Comparison of ENCODE assay signal across 21 cellular contexts in genomic region chr2:128626758-128627515, GRCh38.
A peak's percentile ranks its signal among the peaks of the same experiment; 100 is the strongest.
DNase-seq lines count a peak whose midpoint lies in the region; ATAC-seq and TF ChIP-seq lines count a peak whose summit lies in the region.
"Had no signal": no experiment of that assay in that cellular context is flagged by ENCODE, and none has a peak within 500 bp of the region (broad histone marks: within the 10 kb centered on the region; RNA-seq: fewer than 3 reads in every experiment).

No MANE protein-coding gene starts in this region.

- no peak for TF ChIP-seq CTCF in dorsolateral prefrontal cortex (IDR thresholded peaks at IDR 0.05 in 54 of 56, conservative IDR thresholded peaks at IDR 0.05 in 2 of 56; ENCODE audit: low read depth in 1 of 56, partially characterized antibody in 56 of 56)
- TF ChIP-seq CTCF in Calu3 (IDR thresholded peaks at IDR 0.05; ENCODE audit: unreplicated experiment): no peak

- no peaks in the 10 kb centered on the region for H3K27me3 ChIP-seq in dorsolateral prefrontal cortex

- H3K9me3 Mint-ChIP-seq in Calu3 (ENCODE audit: low read depth, unreplicated experiment): no peaks in the 10 kb centered on the region
- H3K9me3 Mint-ChIP-seq: activated B cell treated with CpG ODN at 0.5 μM for 24 hours; activated CD4-positive, alpha-beta memory T cell treated with anti-CD3 and anti-CD28 coated beads for 36 hours; CD4-positive, CD25-positive, alpha-beta regulatory T cell; HFFc6; mesothelial cell of epicardium; natural killer cell had no signal

- peaks cover 58% of the 10 kb centered on the region for H3K27me3 Mint-ChIP-seq in Calu3 (ENCODE audit: unreplicated experiment)
- H3K27me3 Mint-ChIP-seq: activated B cell treated with CpG ODN at 0.5 μM for 24 hours; CD4-positive, CD25-positive, alpha-beta regulatory T cell had no signal

- intact Hi-C loops in dorsolateral prefrontal cortex (cut with DNase I) (no loop called here), posterior vena cava (cut with DNase I) (no loop called here), Calu3 (cut with micrococcal nuclease; ENCODE audit: unreplicated experiment) (no loop called here)

- DNase-seq in DMS 273 treated with DMSO at 0.1 percent for 48 hours (lab: John Stamatoyannopoulos, UW) (peak; percentile 63), NCI-H2171 (lab: John Stamatoyannopoulos, UW) (peak; percentile 94), dorsolateral prefrontal cortex (peak in 7 of 10 donors; percentile 32 to 59 (median 47)), posterior vena cava (ENCODE audit: low spot score) (peak; percentile 60), Calu3 (no peak)
- DNase-seq: activated B cell treated with CpG ODN at 0.5 μM for 24 hours; activated CD4-positive, alpha-beta memory T cell treated with anti-CD3 and anti-CD28 coated beads for 36 hours; activated gamma-delta T cell; CD4-positive, CD25-positive, alpha-beta regulatory T cell; cortex of kidney; DMS153; HFFc6; natural killer cell; NCI-H1048; NCI-H2029 treated with DMSO at 0.1 percent for 48 hours; NCI-H446 treated with DMSO at 0.1 percent for 48 hours; T1000 had no signal

- H3K4me3 ChIP-seq in dorsolateral prefrontal cortex: no peak overlapping the region
- H3K4me3 ChIP-seq: heart left ventricle had no signal

- ATAC-seq in HG03432 (IDR thresholded peaks at IDR 0.05; ENCODE audit: unreplicated experiment): no peak
- ATAC-seq in HG02885 (IDR thresholded peaks at IDR 0.05; ENCODE audit: poor library complexity, unreplicated experiment): no peak
- ATAC-seq: heart left ventricle, natural killer cell had no signal

- peaks cover 7% of the 10 kb centered on the region for H3K4me1 Mint-ChIP-seq in Calu3 (ENCODE audit: low read depth, unreplicated experiment)
- H3K4me1 Mint-ChIP-seq: activated B cell treated with CpG ODN at 0.5 μM for 24 hours, natural killer cell had no signal

- H3K4me3 Mint-ChIP-seq in Calu3 (ENCODE audit: low read depth, unreplicated experiment): no peak overlapping the region
- H3K4me3 Mint-ChIP-seq: activated B cell treated with CpG ODN at 0.5 μM for 24 hours; activated CD4-positive, alpha-beta memory T cell treated with anti-CD3 and anti-CD28 coated beads for 36 hours; CD4-positive, CD25-positive, alpha-beta regulatory T cell; HFFc6; mesothelial cell of epicardium; natural killer cell had no signal

- no TSS peak for BruUV-seq in Calu3 (replicated peaks; lab: Mats Ljungman, UMichigan)

- CTCF ChIA-PET in Calu3 (lab: Charles Lee): no interaction called here

- H3K36me3 Mint-ChIP-seq in Calu3 (ENCODE audit: insufficient read depth, unreplicated experiment): no peaks in the 10 kb centered on the region
- H3K36me3 Mint-ChIP-seq: activated CD4-positive, alpha-beta memory T cell treated with anti-CD3 and anti-CD28 coated beads for 36 hours; CD4-positive, CD25-positive, alpha-beta regulatory T cell; mesothelial cell of epicardium; natural killer cell had no signal

- H3K27ac ChIP-seq in dorsolateral prefrontal cortex: peak overlapping the region in 4 of 59 donors; percentile 4 to 33 (median 13)
- H3K27ac ChIP-seq: heart left ventricle had no signal

- no peak overlapping the region for H3K27ac Mint-ChIP-seq in Calu3 (ENCODE audit: unreplicated experiment)
- H3K27ac Mint-ChIP-seq: activated B cell treated with CpG ODN at 0.5 μM for 24 hours; activated CD4-positive, alpha-beta memory T cell treated with anti-CD3 and anti-CD28 coated beads for 36 hours; HFFc6; mesothelial cell of epicardium; natural killer cell had no signal
